9 cellular contexts compared by ENCODE assay signal in genomic region chr1:30754684-30755171, GRCh38. TPM values are rescaled to one million over a fixed set of nuclear protein-coding genes. Genes with fewer than 3 reads are reported as not detected.
DNase-seq lines count a peak whose midpoint lies in the region; ATAC-seq and TF ChIP-seq lines count a peak whose summit lies in the region.
"Had no signal": no experiment of that assay in that cellular context is flagged by ENCODE, and none has a peak within 500 bp of the region (broad histone marks: within the 10 kb centered on the region; RNA-seq: fewer than 3 reads in every experiment).

No MANE protein-coding gene starts in this region.

- peak overlapping the region; percentile 97 for H3K4me3 ChIP-seq in CD4-positive, CD25-positive, alpha-beta regulatory T cell (ENCODE audit: low read depth, low read length)

- peak overlapping the region; percentile 94 to 99 (median 98) for H3K4me3 Mint-ChIP-seq in CD4-positive, CD25-positive, alpha-beta regulatory T cell
- peak overlapping the region; percentile 98 for H3K4me3 Mint-ChIP-seq in activated naive CD8-positive, alpha-beta T cell treated with anti-CD3 and anti-CD28 coated beads, Interleukin-2, amount 50 U/mL, for 24 hours
- H3K4me3 Mint-ChIP-seq: nephron had no signal

- DNase-seq in CD4-positive, CD25-positive, alpha-beta regulatory T cell, result no peak
- peak; percentile 56 for DNase-seq in GM19238 (ENCODE audit: insufficient read length, low spot score)
- DNase-seq in activated naive CD8-positive, alpha-beta T cell treated with anti-CD3 and anti-CD28 coated beads, Interleukin-2, amount 50 U/mL, for 24 hours, result peak; percentile 60
- DNase-seq in left cardiac atrium, result no peak
- no peak for DNase-seq in Kasumi-1 (lab: John Stamatoyannopoulos, UW)
- DNase-seq in kidney glomerular epithelial cell (lab: John Stamatoyannopoulos, UW), result no peak
- DNase-seq in RWPE1 (ENCODE audit: low spot score), result no peak

- no peaks in the 10 kb centered on the region for H3K27me3 ChIP-seq in CD4-positive, CD25-positive, alpha-beta regulatory T cell (ENCODE audit: control insufficient read depth, insufficient read depth, low read length)

- peaks cover 4% of the 10 kb centered on the region for H3K27me3 Mint-ChIP-seq in CD4-positive, CD25-positive, alpha-beta regulatory T cell
- H3K27me3 Mint-ChIP-seq in activated naive CD8-positive, alpha-beta T cell treated with anti-CD3 and anti-CD28 coated beads, Interleukin-2, amount 50 U/mL, for 24 hours, result no peaks in the 10 kb centered on the region

- peaks cover 99% of the 10 kb centered on the region for H3K4me1 ChIP-seq in CD4-positive, CD25-positive, alpha-beta regulatory T cell (ENCODE audit: control insufficient read depth, insufficient read depth, low read length, poor library complexity, severe bottlenecking)

- H3K4me1 Mint-ChIP-seq in CD4-positive, CD25-positive, alpha-beta regulatory T cell, result peaks cover 16 to 89% (median 54%) of the 10 kb centered on the region in 4 donors
- peaks cover 93% of the 10 kb centered on the region for H3K4me1 Mint-ChIP-seq in activated naive CD8-positive, alpha-beta T cell treated with anti-CD3 and anti-CD28 coated beads, Interleukin-2, amount 50 U/mL, for 24 hours

- H3K36me3 Mint-ChIP-seq in CD4-positive, CD25-positive, alpha-beta regulatory T cell, result peaks cover 20% of the 10 kb centered on the region
- H3K36me3 Mint-ChIP-seq in activated naive CD8-positive, alpha-beta T cell treated with anti-CD3 and anti-CD28 coated beads, Interleukin-2, amount 50 U/mL, for 24 hours (ENCODE audit: low read depth), result peaks cover 33% of the 10 kb centered on the region

- no peak for TF ChIP-seq CTCF in RWPE1 (conservative IDR thresholded peaks at IDR 0.05; ENCODE audit: low read depth)

- H3K9me3 ChIP-seq in CD4-positive, CD25-positive, alpha-beta regulatory T cell (ENCODE audit: control insufficient read depth in 2 of 2, low read length in 2 of 2), result no peaks in the 10 kb centered on the region

- H3K27ac Mint-ChIP-seq in CD4-positive, CD25-positive, alpha-beta regulatory T cell, result peak overlapping the region; percentile 97 to 98 (median 98)
- H3K27ac Mint-ChIP-seq in activated naive CD8-positive, alpha-beta T cell treated with anti-CD3 and anti-CD28 coated beads, Interleukin-2, amount 50 U/mL, for 24 hours, result peak overlapping the region; percentile 97
- H3K27ac Mint-ChIP-seq: nephron had no signal

- peaks cover 8% of the 10 kb centered on the region for H3K36me3 ChIP-seq in CD4-positive, CD25-positive, alpha-beta regulatory T cell (ENCODE audit: control insufficient read depth, insufficient read depth, low read length)

- CTCF ChIA-PET in RWPE1 (lab: Yijun Ruan, JAX), result interaction anchor here (0.7 kb wide), 1 partner anchor 27 kb away, joined by 3 read pairs; no protein-coding TSS in a partner anchor

- intact Hi-C loops in left cardiac atrium (cut with DNase I), result no loop called here

- H3K27ac ChIP-seq in CD4-positive, CD25-positive, alpha-beta regulatory T cell (ENCODE audit: insufficient read depth, low read length, poor library complexity, severe bottlenecking), result peak overlapping the region; percentile 94
- H3K27ac ChIP-seq in RWPE1, result no peak overlapping the region

- POLR2A ChIA-PET in RWPE1 (lab: Yijun Ruan, JAX; ENCODE audit: low non-redundant PET), result no interaction called here

- ATAC-seq in CD4-positive, CD25-positive, alpha-beta regulatory T cell (ENCODE audit: low read depth in 2 of 2), result no peak
- ATAC-seq in HG03342 (IDR thresholded peaks at IDR 0.05; ENCODE audit: unreplicated experiment) (peak; percentile 42), left cardiac atrium (no peak)
- peak; percentile 66 for ATAC-seq in activated naive CD8-positive, alpha-beta T cell treated with anti-CD3 and anti-CD28 coated beads, Interleukin-2, amount 50 U/mL, for 24 hours

- H3K9me3 Mint-ChIP-seq in CD4-positive, CD25-positive, alpha-beta regulatory T cell, result no peaks in the 10 kb centered on the region
- no peaks in the 10 kb centered on the region for H3K9me3 Mint-ChIP-seq in activated naive CD8-positive, alpha-beta T cell treated with anti-CD3 and anti-CD28 coated beads, Interleukin-2, amount 50 U/mL, for 24 hours

RNA-seq across cellular contexts. Expression of gene LAPTM5, which starts 2.8 kb away (rescaled TPM):
- total RNA-seq in CD4-positive, CD25-positive, alpha-beta regulatory T cell, result 589 TPM
- 100 to 1,000 TPM; 552 to 687 (median 620) TPM for polyA plus RNA-seq in CD4-positive, CD25-positive, alpha-beta regulatory T cell
- 10 to 100 TPM; 44.7 to 68.1 TPM for total RNA-seq in left cardiac atrium

RNA-seq across cellular contexts. Expression of gene MATN1, which starts 31.3 kb away (rescaled TPM):
- total RNA-seq in CD4-positive, CD25-positive, alpha-beta regulatory T cell, result 1.9 TPM
- not detected for polyA plus RNA-seq in CD4-positive, CD25-positive, alpha-beta regulatory T cell
- total RNA-seq in left cardiac atrium, result not detected

Comparison
In these comparisons a context has a peak if more than half of its experiments do, and no peak if none do; other contexts are left out.
1. ATAC-seq: peak in HG03342 (single experiment) and activated naive CD8-positive, alpha-beta T cell treated with anti-CD3 and anti-CD28 coated beads, Interleukin-2, amount 50 U/mL, for 24 hours (single experiment); none in CD4-positive, CD25-positive, alpha-beta regulatory T cell (0 of 2) and left cardiac atrium (0 of 2).
2. DNase-seq: peak in GM19238 (single experiment) and activated naive CD8-positive, alpha-beta T cell treated with anti-CD3 and anti-CD28 coated beads, Interleukin-2, amount 50 U/mL, for 24 hours (single experiment); none in CD4-positive, CD25-positive, alpha-beta regulatory T cell (0 of 3), left cardiac atrium (single experiment), Kasumi-1 (0 of 2), kidney glomerular epithelial cell (single experiment) and RWPE1 (single experiment).